ENCODE assay signal across 19 cellular contexts in genomic region chr12:68368332-68368731, GRCh38. TPM values are rescaled to one million over a fixed set of nuclear protein-coding genes. Genes with fewer than 3 reads are reported as not detected.
DNase-seq lines count a peak whose midpoint lies in the region; ATAC-seq and TF ChIP-seq lines count a peak whose summit lies in the region.
"Had no signal": no experiment of that assay in that cellular context is flagged by ENCODE, and none has a peak within 500 bp of the region (broad histone marks: within the 10 kb centered on the region; RNA-seq: fewer than 3 reads in every experiment).

No MANE protein-coding gene starts in this region.

- H3K27me3 ChIP-seq in CD8-positive, alpha-beta T cell (ENCODE audit: insufficient read depth, low read length) = no peaks in the 10 kb centered on the region
- H3K27me3 ChIP-seq in ectodermal cell (ENCODE audit: control insufficient read depth, insufficient read depth, low read length, poor library complexity, severe bottlenecking) = no peaks in the 10 kb centered on the region
- H3K27me3 ChIP-seq: esophagus squamous epithelium, pancreas, tibial artery had no signal

- TF ChIP-seq CTCF in CD8-positive, alpha-beta T cell (IDR thresholded peaks at IDR 0.05) = no peak
- TF ChIP-seq CTCF in osteocyte (IDR thresholded peaks at IDR 0.05) = no peak

- POLR2A ChIA-PET in CD8-positive, alpha-beta T cell (lab: Charles Lee) = no interaction called here

- CTCF ChIA-PET in CD8-positive, alpha-beta T cell (lab: Charles Lee) = no interaction called here

- no peaks in the 10 kb centered on the region for H3K27me3 Mint-ChIP-seq in CD8-positive, alpha-beta T cell (ENCODE audit: low read depth)
- H3K27me3 Mint-ChIP-seq in osteocyte (ENCODE audit: unreplicated experiment) = no peaks in the 10 kb centered on the region

- H3K27ac Mint-ChIP-seq in CD8-positive, alpha-beta T cell = peak overlapping the region; percentile 42
- peak overlapping the region; percentile 55 for H3K27ac Mint-ChIP-seq in osteocyte (ENCODE audit: unreplicated experiment)

- no peaks in the 10 kb centered on the region for H3K9me3 Mint-ChIP-seq in CD8-positive, alpha-beta T cell
- H3K9me3 Mint-ChIP-seq in osteocyte (ENCODE audit: unreplicated experiment) = no peaks in the 10 kb centered on the region

- H3K4me3 Mint-ChIP-seq in CD8-positive, alpha-beta T cell = no peak overlapping the region
- no peak overlapping the region for H3K4me3 Mint-ChIP-seq in osteocyte (ENCODE audit: unreplicated experiment)

- H3K36me3 Mint-ChIP-seq in CD8-positive, alpha-beta T cell = no peaks in the 10 kb centered on the region
- H3K36me3 Mint-ChIP-seq in osteocyte (ENCODE audit: unreplicated experiment) = no peaks in the 10 kb centered on the region

- H3K4me1 Mint-ChIP-seq in CD8-positive, alpha-beta T cell (ENCODE audit: low read depth) = peaks cover 73% of the 10 kb centered on the region
- peaks cover 42% of the 10 kb centered on the region for H3K4me1 Mint-ChIP-seq in osteocyte (ENCODE audit: unreplicated experiment)

- no peaks in the 10 kb centered on the region for H3K36me3 ChIP-seq in CD8-positive, alpha-beta T cell (ENCODE audit: insufficient read depth, low read length)
- no peaks in the 10 kb centered on the region for H3K36me3 ChIP-seq in ectodermal cell (ENCODE audit: control insufficient read depth, insufficient read depth, low read length)
- H3K36me3 ChIP-seq: esophagus squamous epithelium, pancreas, tibial artery had no signal

- intact Hi-C loops in CD8-positive, alpha-beta T cell (cut with DNase I, micrococcal nuclease) = loop anchor here (5.0 to 10.0 kb wide), 2 partner anchors 89 to 436 kb away; partner anchors contain the start of gene MDM2 (in 1 of the 2)
- intact Hi-C loops in left colon (cut with DNase I, micrococcal nuclease) = loop anchor here in 1 of 2 donors (10.0 kb wide), 1 partner anchor 316 kb away; the partner anchor contains the start of gene NUP107

- DNase-seq in CD8-positive, alpha-beta T cell = no peak
- peak; percentile 19 for DNase-seq in LHCN-M2 (ENCODE audit: low read depth)
- no peak for DNase-seq in osteocyte (ENCODE audit: extremely low spot score, unreplicated experiment)
- DNase-seq in stimulated activated CD4-positive, alpha-beta T cell treated with anti-CD3 and anti-CD28 coated beads, Interleukin-15, amount 100 ng/mL, for 24 hours = no peak
- DNase-seq in EL = no peak
- DNase-seq in left colon = no peak
- DNase-seq: activated naive CD4-positive, alpha-beta T cell treated with Interleukin-2 at 50 U/mL for 16 hours; DND-41; esophagus squamous epithelium; hippocampal formation; NCI-H1092; pancreas; SHP77 treated with DMSO at 0.1 percent for 48 hours; stimulated activated CD4-positive, alpha-beta T cell treated with anti-CD3 and anti-CD28 coated beads, Interleukin-4, amount 100 ng/mL, for 24 hours; tibial artery had no signal

- H3K9me3 ChIP-seq in CD8-positive, alpha-beta T cell (ENCODE audit: low read length) = no peaks in the 10 kb centered on the region
- H3K9me3 ChIP-seq in ectodermal cell (ENCODE audit: control insufficient read depth, low read length) = no peaks in the 10 kb centered on the region
- H3K9me3 ChIP-seq: esophagus squamous epithelium, pancreas, tibial artery had no signal

- ATAC-seq in CD8-positive, alpha-beta T cell = no peak
- no peak for ATAC-seq in HG03521 (IDR thresholded peaks at IDR 0.05; ENCODE audit: unreplicated experiment)
- no peak for ATAC-seq in left colon
- ATAC-seq: activated CD4-positive, CD25-positive, alpha-beta regulatory T cell treated with anti-CD3 and anti-CD28 coated beads, Interleukin-2, amount 50 U/mL, for 24 hours; pancreas had no signal

- 77 to 91% methylated on average over 2 of the region's 2 CpGs for WGBS in ectodermal cell, 2 experiments

- H3K4me1 ChIP-seq in CD8-positive, alpha-beta T cell (ENCODE audit: insufficient read depth, low read length) = peaks cover 57% of the 10 kb centered on the region
- peaks cover 16% of the 10 kb centered on the region for H3K4me1 ChIP-seq in ectodermal cell (ENCODE audit: control insufficient read depth, insufficient read depth, low read length)

- H3K27ac ChIP-seq in CD8-positive, alpha-beta T cell (ENCODE audit: low read depth, low read length) = no peak overlapping the region
- peak overlapping the region; percentile 50 for H3K27ac ChIP-seq in ectodermal cell (ENCODE audit: insufficient read depth, low read depth, low read length, poor library complexity, severe bottlenecking)
- H3K27ac ChIP-seq: C4-2B, esophagus squamous epithelium, pancreas, tibial artery had no signal

- H3K4me3 ChIP-seq in CD8-positive, alpha-beta T cell (ENCODE audit: low read depth, low read length) = no peak overlapping the region
- H3K4me3 ChIP-seq in ectodermal cell (ENCODE audit: insufficient read depth, low read depth, low read length) = no peak overlapping the region
- H3K4me3 ChIP-seq: esophagus squamous epithelium, pancreas, tibial artery had no signal

RNA-seq across cellular contexts. Expression of gene MDM1, which starts 36.2 kb away (rescaled TPM):
- 10 to 100 TPM; 10.6 to 12.0 TPM for total RNA-seq in CD8-positive, alpha-beta T cell
- total RNA-seq in LHCN-M2 (2014; rRNA removed) (14.6 and 18.7 TPM in 2 replicates), osteocyte (10.9 TPM in 2 replicates), left colon (10 to 100 TPM in 1 of 2 donors, 1 to 10 TPM in 1; 6.6 to 11.6 TPM)
- 2.2 TPM for polyA plus RNA-seq in LHCN-M2 (2012)
- polyA plus RNA-seq in ectodermal cell (2013, experiment 1 of 4) = 27.1 TPM
- 30.3 TPM for polyA plus RNA-seq in ectodermal cell (2013, experiment 2 of 4)
- 24.8 TPM for polyA plus RNA-seq in ectodermal cell (2013, experiment 3 of 4)
- polyA plus RNA-seq in ectodermal cell (2013, experiment 4 of 4) = 27.5 TPM
